19 cellular contexts compared by ENCODE assay signal in genomic region chr5:40089269-40089668, GRCh38.
A peak's percentile ranks its signal among the peaks of the same experiment; 100 is the strongest.
DNase-seq lines count a peak whose midpoint lies in the region; ATAC-seq, FAIRE-seq and TF ChIP-seq lines count a peak whose summit lies in the region.
"Had no signal": no experiment of that assay in that cellular context is flagged by ENCODE, and none has a peak within 500 bp of the region (broad histone marks: within the 10 kb centered on the region; RNA-seq: fewer than 3 reads in every experiment).

No MANE protein-coding gene starts in this region.

- H3K9me2 ChIP-seq in Karpas-422 (replicated peaks; ENCODE audit: insufficient read depth, low read length), result no peaks in the 10 kb centered on the region

- POLR2A ChIA-PET in K562 (lab: Yijun Ruan, JAX), result no interaction called here

- BruUV-seq in K562 (replicated peaks; lab: Mats Ljungman, UMichigan), result no TSS peak

- TF ChIP-seq EP300 in K562 (IDR thresholded peaks at IDR 0.05; ENCODE audit: low read length), result no peak

- H3K4me2 ChIP-seq in Karpas-422 (ENCODE audit: low read depth, low read length, poor library complexity, severe bottlenecking) (no peak overlapping the region), K562 (ENCODE audit: insufficient read depth, low read length) (no peak overlapping the region)
- H3K4me2 ChIP-seq: BLaER1 had no signal

- H3K27ac ChIP-seq in Karpas-422 (ENCODE audit: low read length) (no peak overlapping the region), K562 (ENCODE audit: extremely low read depth, low read depth, low read length) (no peak overlapping the region)
- H3K27ac ChIP-seq: 22Rv1, BLaER1, dorsolateral prefrontal cortex, left lung, RWPE1 had no signal

- no peak for TF ChIP-seq RAD21 in K562 (CRISPR knock-in tag; conservative IDR thresholded peaks at IDR 0.05 in 1 of 2, IDR thresholded peaks at IDR 0.05 in 1 of 2)

- no peaks in the 10 kb centered on the region for H3K27me3 ChIP-seq in Karpas-422 (ENCODE audit: low read length)
- no peaks in the 10 kb centered on the region for H3K27me3 ChIP-seq in K562 (ENCODE audit: control insufficient read depth in 2 of 2, insufficient read depth in 2 of 2, low read length in 2 of 2)
- H3K27me3 ChIP-seq: BLaER1, dorsolateral prefrontal cortex, left lung had no signal

- TF ChIP-seq POLR2A in K562 (conservative IDR thresholded peaks at IDR 0.05), result no peak

- H3K79me2 ChIP-seq in Karpas-422 (ENCODE audit: low read length) (no peaks in the 10 kb centered on the region), K562 (ENCODE audit: control insufficient read depth, insufficient read depth, low read length) (no peaks in the 10 kb centered on the region)

- in situ Hi-C loops in K562 (cut with MboI), result no loop called here

- no peaks in the 10 kb centered on the region for H3K4me1 ChIP-seq in Karpas-422 (ENCODE audit: low read length)
- H3K4me1 ChIP-seq in K562 (replicated peaks in 1 of 2; ENCODE audit: control insufficient read depth in 2 of 2, insufficient read depth in 2 of 2, low read length in 2 of 2), result no peaks in the 10 kb centered on the region
- H3K4me1 ChIP-seq: BLaER1, left lung had no signal

- H3K9me3 ChIP-seq in Karpas-422 (ENCODE audit: low read length) (0 out of 2 replicates have a peak, but pooled peaks cover 3% of the 10 kb centered on the region), K562 (replicated peaks; ENCODE audit: control insufficient read depth, insufficient read depth, low read depth, low read length) (no peaks in the 10 kb centered on the region)

- H2AFZ ChIP-seq in Karpas-422 (ENCODE audit: low read length) (no peak overlapping the region), K562 (ENCODE audit: low read depth, low read length) (no peak overlapping the region)

- H3K9ac ChIP-seq in Karpas-422 (ENCODE audit: low read length) (no peak overlapping the region), K562 (ENCODE audit: insufficient read depth in 1 of 2, low read depth in 2 of 2, low read length in 2 of 2) (no peak overlapping the region)
- H3K9ac ChIP-seq: BLaER1 had no signal

- H3K9me1 ChIP-seq in K562 (ENCODE audit: control insufficient read depth, insufficient read depth, low read length), result no peaks in the 10 kb centered on the region

- DNase-seq in DMS 273 (lab: John Stamatoyannopoulos, UW; ENCODE audit: unreplicated experiment) (peak; percentile 53), DMS 273 treated with DMSO at 0.1 percent for 48 hours (lab: John Stamatoyannopoulos, UW) (no peak), Karpas-422 (peak; percentile 47), K562 (ENCODE audit: extremely low read depth in 1 of 4, low spot score in 3 of 4) (peak in 1 of 4 experiments; percentile 6), Ammon's horn (ENCODE audit: low spot score) (no peak), NCI-H345 treated with DMSO at 0.1 percent for 48 hours (lab: John Stamatoyannopoulos, UW; ENCODE audit: unreplicated experiment) (no peak)
- DNase-seq: activated CD4-positive, alpha-beta T cell treated with anti-CD3 and anti-CD28 coated beads for 4 hours; activated effector memory CD4-positive, alpha-beta T cell treated with anti-CD3 and anti-CD28 coated beads, Interleukin-2, amount 50 U/mL, for 16 hours; dorsolateral prefrontal cortex; HFFc6; left lung; NCI-H1436; NK-92 treated with Interleukin-12 subunit alpha and Interleukin-12 subunit beta, amount 100 ng/mL, for 24 hours; stimulated activated CD4-positive, alpha-beta T cell treated with anti-CD3 and anti-CD28 coated beads, Interleukin-4, amount 100 ng/mL, for 4 hours had no signal

- H3K4me3 ChIP-seq in Karpas-422 (ENCODE audit: low read length), result no peak overlapping the region
- no peak overlapping the region for H3K4me3 ChIP-seq in K562
- H3K4me3 ChIP-seq: BLaER1, dorsolateral prefrontal cortex, left lung had no signal

- no peaks in the 10 kb centered on the region for H3K36me3 ChIP-seq in Karpas-422 (ENCODE audit: insufficient read depth, low read length)
- no peaks in the 10 kb centered on the region for H3K36me3 ChIP-seq in K562 (ENCODE audit: control insufficient read depth, insufficient read depth, low read length)
- H3K36me3 ChIP-seq: BLaER1, left lung had no signal

- ATAC-seq in K562, result no peak
- ATAC-seq in GM21447 (IDR thresholded peaks at IDR 0.05; ENCODE audit: unreplicated experiment), result no peak
- ATAC-seq: left lung had no signal

- TF ChIP-seq CTCF in K562 (IDR thresholded peaks at IDR 0.05 in 2 of 3, conservative IDR thresholded peaks at IDR 0.05 in 1 of 3; ENCODE audit: insufficient read depth in 2 of 3, low read depth in 1 of 3, low read length in 3 of 3), result no peak

- intact Hi-C loops in K562 (cut with micrococcal nuclease), result no loop called here

- H4K20me1 ChIP-seq in Karpas-422 (ENCODE audit: insufficient read depth, low read depth, low read length) (no peaks in the 10 kb centered on the region), K562 (replicated peaks; ENCODE audit: control insufficient read depth, insufficient read depth, low read length) (no peaks in the 10 kb centered on the region)
- H4K20me1 ChIP-seq: BLaER1 had no signal

- FAIRE-seq in K562 (lab: Jason Lieb, UNC) (peak; percentile 69), islet of Langerhans (lab: Jason Lieb, UNC) (peak; percentile 30)

- CTCF ChIA-PET in K562 (lab: Yijun Ruan, JAX; ENCODE audit: low intra/inter-chr PET ratio), result no interaction called here

TF ChIP-seq in K562, 482 proteins besides CTCF, POLR2A, EP300 and RAD21:
- TF ChIP-seq ZNF274 (IDR thresholded peaks at IDR 0.05; ENCODE audit: borderline replicate concordance, low read depth, low read length), result no peak
- peak; percentile 59 for TF ChIP-seq ZFP36 (IDR thresholded peaks at IDR 0.05; ENCODE audit: low read depth, low read length, partially characterized antibody)

Comparison
In these comparisons a context has a peak if more than half of its experiments do, and no peak if none do; other contexts are left out.
1. DNase-seq: peak in DMS 273 (single experiment) and Karpas-422 (single experiment); none in DMS 273 treated with DMSO at 0.1 percent for 48 hours (single experiment), Ammon's horn (single experiment) and NCI-H345 treated with DMSO at 0.1 percent for 48 hours (single experiment).